Comparison of ENCODE assay signal across 28 cellular contexts in genomic region chr1:209319057-209319432, GRCh38.
"Had no signal": no experiment of that assay in that cellular context is flagged by ENCODE, and none has a peak within 500 bp of the region (broad histone marks: within the 10 kb centered on the region; RNA-seq: fewer than 3 reads in every experiment).

No MANE protein-coding gene starts in this region.

- H3K4me3 Mint-ChIP-seq: activated CD4-positive, alpha-beta memory T cell treated with anti-CD3 and anti-CD28 coated beads for 36 hours; activated CD4-positive, alpha-beta T cell treated with anti-CD3 and anti-CD28 coated beads, Interleukin-2, amount 10 ng/mL, durations not matched to agents 24 days and 14 days; activated naive CD4-positive, alpha-beta T cell treated with anti-CD3 and anti-CD28 coated beads, Interleukin-2, amount 10 ng/mL, durations not matched to agents 7 days and 5 days; activated naive CD8-positive, alpha-beta T cell treated with anti-CD3 and anti-CD28 coated beads, Interleukin-2, amount 10 ng/mL, durations not matched to agents 7 days and 5 days; activated T-cell treated with anti-CD3 and anti-CD28 coated beads, Interleukin-2, amount 50 U/mL, for 24 hours; endodermal cell; mesothelial cell of epicardium; natural killer cell; neural progenitor cell; T-helper 1 cell treated with Interleukin-12 subunit alpha and Interleukin-12 subunit beta and Interleukin-4 antibody, amounts not matched to agents 30 μg/mL and 1 μg/mL, for 36 hours had no signal

- DNase-seq: activated CD4-positive, alpha-beta memory T cell treated with anti-CD3 and anti-CD28 coated beads for 36 hours; activated CD4-positive, alpha-beta T cell treated with anti-CD3 and anti-CD28 coated beads, Interleukin-2, amount 10 ng/mL, durations not matched to agents 24 days and 14 days; activated CD4-positive, CD25-positive, alpha-beta regulatory T cell treated with anti-CD3 and anti-CD28 coated beads, Interleukin-2, amount 50 U/mL, for 72 hours; activated CD8-positive, alpha-beta memory T cell treated with anti-CD3 and anti-CD28 coated beads, Interleukin-2, amount 50 U/mL, for 48 hours; activated gamma-delta T cell; activated naive CD4-positive, alpha-beta T cell treated with anti-CD3 and anti-CD28 coated beads, Interleukin-2, amount 10 ng/mL, durations not matched to agents 7 days and 5 days; activated naive CD8-positive, alpha-beta T cell treated with anti-CD3 and anti-CD28 coated beads, Interleukin-2, amount 10 ng/mL, durations not matched to agents 7 days and 5 days; activated T-cell treated with anti-CD3 and anti-CD28 coated beads, Interleukin-2, amount 50 U/mL, for 24 hours; central memory CD4-positive, alpha-beta T cell; endodermal cell; esophagus squamous epithelium; gastrocnemius medialis; glutamatergic neuron; islet precursor cell; left cardiac atrium; left ventricle myocardium superior; natural killer cell; occipital lobe; stimulated activated CD4-positive, alpha-beta T cell treated with anti-CD3 and anti-CD28 coated beads, Interleukin-2, amount 100 ng/mL, for 48 hours; stimulated activated naive CD8-positive, alpha-beta T cell treated with anti-CD3 and anti-CD28 coated beads, Interleukin-15, Interleukin-2, amounts not matched to agents 100 U/mL and 50 U/mL, for 24 hours; T-helper 9 cell; testis; transverse colon had no signal

- H3K4me2 ChIP-seq: neural progenitor cell had no signal

- FAIRE-seq: TTC549 had no signal

- H2AFZ ChIP-seq: neural progenitor cell had no signal

- H3K27ac ChIP-seq: esophagus squamous epithelium, gastrocnemius medialis, neural progenitor cell, right atrium auricular region, testis, transverse colon had no signal

- H3K36me3 ChIP-seq: esophagus squamous epithelium, gastrocnemius medialis, neural progenitor cell, right atrium auricular region, transverse colon had no signal

- H3K27me3 ChIP-seq: esophagus squamous epithelium, gastrocnemius medialis, neural progenitor cell, right atrium auricular region, testis, transverse colon had no signal

- H3K4me1 Mint-ChIP-seq: activated CD4-positive, alpha-beta T cell treated with anti-CD3 and anti-CD28 coated beads, Interleukin-2, amount 10 ng/mL, durations not matched to agents 24 days and 14 days; activated naive CD4-positive, alpha-beta T cell treated with anti-CD3 and anti-CD28 coated beads, Interleukin-2, amount 10 ng/mL, durations not matched to agents 7 days and 5 days; activated naive CD8-positive, alpha-beta T cell treated with anti-CD3 and anti-CD28 coated beads, Interleukin-2, amount 10 ng/mL, durations not matched to agents 7 days and 5 days; mesothelial cell of epicardium; natural killer cell; neural progenitor cell had no signal

- H3K36me3 Mint-ChIP-seq: activated CD4-positive, alpha-beta memory T cell treated with anti-CD3 and anti-CD28 coated beads for 36 hours; activated naive CD4-positive, alpha-beta T cell treated with anti-CD3 and anti-CD28 coated beads, Interleukin-2, amount 10 ng/mL, durations not matched to agents 7 days and 5 days; activated naive CD8-positive, alpha-beta T cell treated with anti-CD3 and anti-CD28 coated beads, Interleukin-2, amount 10 ng/mL, durations not matched to agents 7 days and 5 days; natural killer cell; neural progenitor cell had no signal

- H3K9me3 ChIP-seq: esophagus squamous epithelium, gastrocnemius medialis, right atrium auricular region, testis, transverse colon had no signal

- H3K4me3 ChIP-seq: esophagus squamous epithelium, gastrocnemius medialis, neural progenitor cell, right atrium auricular region, testis, transverse colon had no signal

- H3K27ac Mint-ChIP-seq: activated CD4-positive, alpha-beta memory T cell treated with anti-CD3 and anti-CD28 coated beads for 36 hours; activated CD4-positive, alpha-beta T cell treated with anti-CD3 and anti-CD28 coated beads, Interleukin-2, amount 10 ng/mL, durations not matched to agents 24 days and 14 days; activated naive CD4-positive, alpha-beta T cell treated with anti-CD3 and anti-CD28 coated beads, Interleukin-2, amount 10 ng/mL, durations not matched to agents 7 days and 5 days; activated naive CD8-positive, alpha-beta T cell treated with anti-CD3 and anti-CD28 coated beads, Interleukin-2, amount 10 ng/mL, durations not matched to agents 7 days and 5 days; activated T-cell treated with anti-CD3 and anti-CD28 coated beads, Interleukin-2, amount 50 U/mL, for 24 hours; endodermal cell; mesothelial cell of epicardium; natural killer cell; neural progenitor cell; T-helper 1 cell treated with Interleukin-12 subunit alpha and Interleukin-12 subunit beta and Interleukin-4 antibody, amounts not matched to agents 30 μg/mL and 1 μg/mL, for 36 hours had no signal

- H3K4me1 ChIP-seq: gastrocnemius medialis, right atrium auricular region, testis, transverse colon had no signal

- ATAC-seq: gastrocnemius medialis; left cardiac atrium; left ventricle myocardium superior; natural killer cell; stimulated activated naive CD8-positive, alpha-beta T cell treated with anti-CD3 and anti-CD28 coated beads, Interleukin-15, Interleukin-2, amounts not matched to agents 100 U/mL and 50 U/mL, for 24 hours had no signal

- H3K9ac ChIP-seq: neural progenitor cell had no signal

- H3K27me3 Mint-ChIP-seq: activated CD4-positive, alpha-beta memory T cell treated with anti-CD3 and anti-CD28 coated beads for 36 hours; activated CD4-positive, alpha-beta T cell treated with anti-CD3 and anti-CD28 coated beads, Interleukin-2, amount 10 ng/mL, durations not matched to agents 24 days and 14 days; activated naive CD4-positive, alpha-beta T cell treated with anti-CD3 and anti-CD28 coated beads, Interleukin-2, amount 10 ng/mL, durations not matched to agents 7 days and 5 days; activated naive CD8-positive, alpha-beta T cell treated with anti-CD3 and anti-CD28 coated beads, Interleukin-2, amount 10 ng/mL, durations not matched to agents 7 days and 5 days had no signal

- H3K9me3 Mint-ChIP-seq: activated CD4-positive, alpha-beta T cell treated with anti-CD3 and anti-CD28 coated beads, Interleukin-2, amount 10 ng/mL, durations not matched to agents 24 days and 14 days; activated naive CD4-positive, alpha-beta T cell treated with anti-CD3 and anti-CD28 coated beads, Interleukin-2, amount 10 ng/mL, durations not matched to agents 7 days and 5 days; activated naive CD8-positive, alpha-beta T cell treated with anti-CD3 and anti-CD28 coated beads, Interleukin-2, amount 10 ng/mL, durations not matched to agents 7 days and 5 days had no signal
